ENCODE assay signal across 7 cellular contexts in genomic region chr4:169229571-169230028, GRCh38. TPM values are rescaled to one million over a fixed set of nuclear protein-coding genes. Genes with fewer than 3 reads are reported as not detected.
DNase-seq lines count a peak whose midpoint lies in the region; ATAC-seq and TF ChIP-seq lines count a peak whose summit lies in the region.

No MANE protein-coding gene starts in this region.

- no peaks in the 10 kb centered on the region for H3K9me2 ChIP-seq in PC-9 (ENCODE audit: insufficient read depth)

- H3K9me3 ChIP-seq in PC-9 (ENCODE audit: insufficient read depth, low read depth), result no peaks in the 10 kb centered on the region
- no peaks in the 10 kb centered on the region for H3K9me3 ChIP-seq in smooth muscle cell (replicated peaks; ENCODE audit: low read depth)
- H3K9me3 ChIP-seq in sigmoid colon, result no peaks in the 10 kb centered on the region

- H3K9me3 Mint-ChIP-seq in HFFc6 (no peaks in the 10 kb centered on the region), progenitor cell of endocrine pancreas (ENCODE audit: low read depth) (peaks cover 4% of the 10 kb centered on the region)

- H3K36me3 Mint-ChIP-seq in HFFc6 (ENCODE audit: low read depth), result peaks cover 34% of the 10 kb centered on the region
- H3K36me3 Mint-ChIP-seq in progenitor cell of endocrine pancreas (ENCODE audit: insufficient read depth), result peaks cover 8% of the 10 kb centered on the region

- H3K79me2 ChIP-seq in PC-9 (ENCODE audit: low read depth), result peaks cover 54% of the 10 kb centered on the region
- H3K79me2 ChIP-seq in smooth muscle cell (ENCODE audit: low read depth), result peaks cover 29% of the 10 kb centered on the region

- 15% methylated on average over 6 of the region's 6 CpGs for WGBS in smooth muscle cell (ENCODE audit: low lambda C conversion rate)
- 41 to 59% methylated on average over 6 of the region's 6 CpGs for WGBS in sigmoid colon, 2 donors

- ATAC-seq in sciatic nerve, result no peak

- TF ChIP-seq CTCF in HFFc6 (IDR thresholded peaks at IDR 0.05) (no peak), PC-9 (conservative IDR thresholded peaks at IDR 0.05) (no peak), fibroblast of pulmonary artery (IDR thresholded peaks at IDR 0.05; ENCODE audit: low read length, missing control alignments) (no peak), smooth muscle cell (IDR thresholded peaks at IDR 0.05; ENCODE audit: borderline replicate concordance, insufficient read depth, poor library complexity, severe bottlenecking) (no peak), progenitor cell of endocrine pancreas (IDR thresholded peaks at IDR 0.05; ENCODE audit: unreplicated experiment) (no peak), sigmoid colon (IDR thresholded peaks at IDR 0.05) (no peak)

- CTCF ChIA-PET in PC-9 (lab: Charles Lee), result no interaction called here

- 0 out of 2 replicates have a peak, but pooled peaks cover 12% of the 10 kb centered on the region for H3K36me3 ChIP-seq in PC-9 (ENCODE audit: low read depth)
- no peaks in the 10 kb centered on the region for H3K36me3 ChIP-seq in smooth muscle cell (ENCODE audit: low read depth)
- no peaks in the 10 kb centered on the region for H3K36me3 ChIP-seq in sigmoid colon

- H3K27ac Mint-ChIP-seq in HFFc6 (peak overlapping the region; percentile 56), progenitor cell of endocrine pancreas (no peak overlapping the region)

- peak; percentile 95 for DNase-seq in HFFc6
- DNase-seq in PC-9, result peak; percentile 17 to 69
- DNase-seq in fibroblast of pulmonary artery (ENCODE audit: low read depth), result peak; percentile 92
- DNase-seq in smooth muscle cell (lab: John Stamatoyannopoulos, UW; ENCODE audit: unreplicated experiment), result no peak
- no peak for DNase-seq in progenitor cell of endocrine pancreas (ENCODE audit: low spot score, unreplicated experiment)
- DNase-seq in sciatic nerve (ENCODE audit: low spot score), result no peak
- DNase-seq in sigmoid colon, result no peak

- TF ChIP-seq POLR2A in sigmoid colon (IDR thresholded peaks at IDR 0.05), result no peak

- H3K4me3 Mint-ChIP-seq in HFFc6, result peak overlapping the region; percentile 32; the same call in 1 of the 2 replicates
- no peak overlapping the region for H3K4me3 Mint-ChIP-seq in progenitor cell of endocrine pancreas (ENCODE audit: low read depth)

- peak overlapping the region; percentile 29 for H3K9ac ChIP-seq in smooth muscle cell (ENCODE audit: low read depth)

- peak overlapping the region; percentile 65 for H3K27ac ChIP-seq in PC-9
- H3K27ac ChIP-seq in smooth muscle cell (ENCODE audit: low read depth), result peak overlapping the region; percentile 96
- H3K27ac ChIP-seq in sigmoid colon, result peak overlapping the region in 2 of 4 donors; percentile 46 to 69

- POLR2A ChIA-PET in PC-9 (lab: Charles Lee; ENCODE audit: unreplicated experiment), result no interaction called here

- H3K27me3 Mint-ChIP-seq in HFFc6 (ENCODE audit: insufficient read depth), result no peaks in the 10 kb centered on the region; the same call in 1 of the 2 replicates
- no peaks in the 10 kb centered on the region for H3K27me3 Mint-ChIP-seq in progenitor cell of endocrine pancreas

- no peaks in the 10 kb centered on the region for H3K27me3 ChIP-seq in PC-9 (ENCODE audit: insufficient read depth, low read depth)
- no peaks in the 10 kb centered on the region for H3K27me3 ChIP-seq in smooth muscle cell (ENCODE audit: low read depth)
- no peaks in the 10 kb centered on the region for H3K27me3 ChIP-seq in sigmoid colon

- H3K4me1 Mint-ChIP-seq in HFFc6 (ENCODE audit: low read depth) (peaks cover 56% of the 10 kb centered on the region), progenitor cell of endocrine pancreas (ENCODE audit: low read depth) (peaks cover 7% of the 10 kb centered on the region)

- TF ChIP-seq EP300 in sigmoid colon (IDR thresholded peaks at IDR 0.05), result no peak

- H3F3A ChIP-seq in PC-9 (ENCODE audit: insufficient read depth, low read depth) (peaks cover 36% of the 10 kb centered on the region), smooth muscle cell (ENCODE audit: low read depth) (peaks cover 10% of the 10 kb centered on the region)

- peak overlapping the region; percentile 25; the same call in 1 of the 2 replicates for H3K4me2 ChIP-seq in PC-9
- H3K4me2 ChIP-seq in smooth muscle cell, result peak overlapping the region; percentile 41

- no peak overlapping the region for H2AFZ ChIP-seq in PC-9
- H2AFZ ChIP-seq in smooth muscle cell (ENCODE audit: low read depth), result no peak overlapping the region

- no peak overlapping the region for H3K4me3 ChIP-seq in PC-9
- no peak overlapping the region for H3K4me3 ChIP-seq in fibroblast of pulmonary artery (replicated peaks; ENCODE audit: low read depth, low read length)
- no peak overlapping the region for H3K4me3 ChIP-seq in smooth muscle cell
- H3K4me3 ChIP-seq in sigmoid colon, result no peak overlapping the region

- H3K4me1 ChIP-seq in PC-9 (replicated peaks; ENCODE audit: insufficient read depth) (peaks cover 36% of the 10 kb centered on the region), smooth muscle cell (ENCODE audit: low read depth) (peaks cover 21% of the 10 kb centered on the region), sigmoid colon (peaks cover 0 to 46% (median 27%) of the 10 kb centered on the region in 4 donors)

- H4K20me1 ChIP-seq in PC-9 (ENCODE audit: insufficient read depth), result no peaks in the 10 kb centered on the region
- H4K20me1 ChIP-seq in smooth muscle cell (ENCODE audit: low read depth), result peaks cover 12% of the 10 kb centered on the region

- BruUV-seq in PC-9 (replicated peaks; lab: Mats Ljungman, UMichigan), result no TSS peak

- intact Hi-C loops in PC-9 (cut with micrococcal nuclease; ENCODE audit: unreplicated experiment), result loop anchor here (1.0 kb wide), 1 partner anchor 159 kb away; no protein-coding TSS in a partner anchor
- intact Hi-C loops in sciatic nerve (cut with DNase I), result no loop called here
- intact Hi-C loops in sigmoid colon (cut with DNase I), result loop anchor here (5.0 kb wide), 1 partner anchor 43 kb away; the partner anchor contains the start of gene SH3RF1

RNA-seq across cellular contexts. Expression of gene SH3RF1, which starts 41.2 kb away (rescaled TPM):
- total RNA-seq in HFFc6 (2021; fragmentation: NEBNext Ultra II Directional; extraction: Animal tissue kit (Norgen Biotek cat#: 25700)), result 10 to 100 TPM; 54.5 to 67.1 (median 57.1) TPM
- total RNA-seq in PC-9 (2021), result 26.4 and 37.4 TPM in 2 replicates
- 5.2 and 10.2 TPM in 2 replicates for total RNA-seq in smooth muscle cell
- polyA plus RNA-seq in smooth muscle cell, result 9.4 and 17.9 TPM in 2 replicates
- 29.6 and 31.1 TPM in 2 replicates for total RNA-seq in progenitor cell of endocrine pancreas
- 15.6 TPM for total RNA-seq in sciatic nerve
- total RNA-seq in sigmoid colon, result 10 to 100 TPM in 2 of 4 donors, 1 to 10 TPM in 2; 8.2 to 12.5 (median 9.8) TPM
- 10 to 100 TPM; 14.4 to 20.8 (median 16.4) TPM for polyA plus RNA-seq in sigmoid colon

Comparison
In these comparisons a context has a peak if more than half of its experiments do, and no peak if none do; other contexts are left out.
1. DNase-seq: peak in HFFc6 (single experiment), PC-9 (2 of 2) and fibroblast of pulmonary artery (single experiment); none in smooth muscle cell (single experiment), progenitor cell of endocrine pancreas (single experiment), sciatic nerve (single experiment) and sigmoid colon (single experiment).